Comparison of ENCODE assay signal across 8 cellular contexts in the genomic region with DNA sequence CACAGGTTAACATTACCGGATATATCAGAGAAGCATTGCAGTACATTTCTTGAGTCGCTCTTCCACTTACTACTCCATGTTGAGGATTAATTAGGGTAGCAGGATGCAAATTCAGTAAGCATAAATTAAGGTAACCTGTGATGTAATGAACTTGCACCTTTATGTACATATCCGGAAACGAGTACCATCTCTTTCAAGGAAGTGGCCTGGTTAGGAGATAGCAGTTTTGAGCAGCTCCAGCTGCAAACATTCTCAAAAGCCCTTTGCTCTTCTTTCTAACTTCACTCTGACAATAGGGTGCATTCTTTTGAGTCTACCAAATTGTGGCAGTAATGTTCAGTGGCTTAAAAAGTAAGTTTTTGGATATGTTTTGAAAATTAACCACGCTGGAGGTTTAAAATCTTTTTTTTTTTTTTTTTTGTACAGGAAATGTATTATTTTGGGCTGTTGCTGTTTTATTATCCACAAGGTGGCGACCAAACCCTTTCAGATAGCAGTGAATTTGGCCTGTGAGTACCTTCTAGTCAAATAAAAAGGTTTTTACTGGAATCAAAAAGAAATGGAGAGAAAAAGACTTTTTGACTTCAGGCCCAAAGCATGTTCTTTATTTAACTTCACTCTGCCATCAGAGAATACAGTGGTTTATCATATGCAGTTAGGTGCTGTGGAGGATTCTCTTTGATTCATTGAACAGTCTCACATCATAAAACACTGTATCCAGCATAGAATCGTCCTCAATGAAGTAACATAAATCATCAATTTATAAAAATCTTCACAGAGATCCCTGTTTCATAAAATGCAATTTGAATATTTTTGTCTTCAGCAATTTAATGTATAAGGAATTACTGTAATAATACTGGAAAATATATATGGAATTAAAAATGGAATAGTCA. TPM values are rescaled to one million over a fixed set of nuclear protein-coding genes. Genes with fewer than 3 reads are reported as not detected.
A peak's percentile ranks its signal among the peaks of the same experiment; 100 is the strongest.
DNase-seq lines count a peak whose midpoint lies in the region; ATAC-seq, FAIRE-seq and TF ChIP-seq lines count a peak whose summit lies in the region.

No MANE protein-coding gene starts in this region.

- TF ChIP-seq EP300 in tibial nerve (IDR thresholded peaks at IDR 0.05), result no peak

- H3K36me3 ChIP-seq in cardiac muscle cell (peaks cover 6% of the 10 kb centered on the region), kidney (ENCODE audit: control insufficient read depth in 1 of 2, insufficient read depth in 2 of 2, low read length in 2 of 2) (peaks cover 4 to 12% of the 10 kb centered on the region in 2 donors), tibial nerve (peaks cover 0 to 11% (median 9%) of the 10 kb centered on the region in 3 donors)

- H3K4me3 ChIP-seq in cardiac muscle cell (no peak overlapping the region), astrocyte of the cerebellum (ENCODE audit: low read depth, low read length) (no peak overlapping the region), kidney (ENCODE audit: low read length in 2 of 2) (no peak overlapping the region), tibial nerve (no peak overlapping the region)

- H3K27ac ChIP-seq in cardiac muscle cell (no peak overlapping the region), kidney (ENCODE audit: low read depth in 2 of 2, low read length in 2 of 2) (no peak overlapping the region), tibial nerve (peak overlapping the region; percentile 11 to 68 (median 48))

- H3K9ac ChIP-seq in kidney (ENCODE audit: low read length in 2 of 2), result no peak overlapping the region

- H3K9me3 ChIP-seq in cardiac muscle cell (ENCODE audit: low read depth) (no peaks in the 10 kb centered on the region), kidney (ENCODE audit: control insufficient read depth in 1 of 2, low read length in 2 of 2) (no peaks in the 10 kb centered on the region), tibial nerve (no peaks in the 10 kb centered on the region)

- no peak for ATAC-seq in Right ventricle myocardium inferior
- ATAC-seq in HG02938 (IDR thresholded peaks at IDR 0.05; ENCODE audit: unreplicated experiment), result peak; percentile 82
- ATAC-seq in GM21381 (IDR thresholded peaks at IDR 0.05; ENCODE audit: unreplicated experiment), result no peak

- FAIRE-seq in kidney (lab: Jason Lieb, UNC), result peak; percentile 37

- H3K27me3 ChIP-seq in cardiac muscle cell, result no peaks in the 10 kb centered on the region
- no peaks in the 10 kb centered on the region for H3K27me3 ChIP-seq in tibial nerve

- H3K4me1 ChIP-seq in cardiac muscle cell (ENCODE audit: low read depth) (peaks cover 15% of the 10 kb centered on the region), kidney (ENCODE audit: control insufficient read depth in 1 of 2, insufficient read depth in 1 of 2, low read depth in 1 of 2, low read length in 2 of 2) (peaks cover 0 to 3% of the 10 kb centered on the region in 2 donors), tibial nerve (peaks cover 0 to 56% (median 29%) of the 10 kb centered on the region in 4 donors)

- in situ Hi-C loops in astrocyte of the cerebellum (cut with HindIII; ENCODE audit: low sequenced_read_pairs), result no loop called here

- intact Hi-C loops in Right ventricle myocardium inferior (cut with DNase I) (loop anchor here (5.0 to 10.0 kb wide), 2 partner anchors 108 to 256 kb away; no protein-coding TSS in a partner anchor), kidney (cut with DNase I) (no loop called here)

- peak; percentile 67 for TF ChIP-seq CTCF in cardiac muscle cell (IDR thresholded peaks at IDR 0.05; ENCODE audit: low read depth, low read length)
- TF ChIP-seq CTCF in astrocyte of the cerebellum (IDR thresholded peaks at IDR 0.05; ENCODE audit: low read depth, low read length, missing control alignments), result peak; percentile 63
- TF ChIP-seq CTCF in kidney (IDR thresholded peaks at IDR 0.05; ENCODE audit: borderline replicate concordance, extremely low read depth, insufficient read depth), result peak; percentile 57
- peak; percentile 41 to 68 (median 65) for TF ChIP-seq CTCF in tibial nerve (IDR thresholded peaks at IDR 0.05)

- peak; percentile 60 to 73 for DNase-seq in cardiac muscle cell (ENCODE audit: low read depth in 1 of 2, low spot score in 1 of 2)
- DNase-seq in Right ventricle myocardium inferior (ENCODE audit: missing footprints), result no peak
- DNase-seq in NCI-H774 (lab: John Stamatoyannopoulos, UW), result peak; percentile 52
- peak; percentile 60 for DNase-seq in astrocyte of the cerebellum (ENCODE audit: low read depth)
- DNase-seq in kidney, result no peak
- DNase-seq in tibial nerve (ENCODE audit: low spot score in 2 of 2), result peak in 1 of 2 donors; percentile 51

- TF ChIP-seq POLR2A in tibial nerve (IDR thresholded peaks at IDR 0.05), result no peak

- 31 to 32% methylated on average over 7 of the region's 7 CpGs for WGBS in tibial nerve, 2 donors

RNA-seq across cellular contexts. Expression of a gene that starts 8.9 kb away (rescaled TPM):
- 11.3 and 12.3 TPM in 2 replicates for total RNA-seq in cardiac muscle cell
- 22.0 and 25.2 TPM in 2 replicates for polyA plus RNA-seq in cardiac muscle cell
- 40.5 TPM for total RNA-seq in Right ventricle myocardium inferior
- 15.5 TPM for total RNA-seq in kidney
- 3.2 TPM for polyA plus RNA-seq in kidney (ENCODE audit: insufficient read depth, low read depth, low replicate concordance)
- total RNA-seq in tibial nerve, result 10 to 100 TPM in 3 of 4 donors, 1 to 10 TPM in 1; 9.0 to 34.3 (median 12.3) TPM

RNA-seq across cellular contexts. Expression of a gene that starts 9.0 kb away (rescaled TPM):
- 10.4 and 10.6 TPM in 2 replicates for total RNA-seq in cardiac muscle cell
- polyA plus RNA-seq in cardiac muscle cell, result 4.3 and 6.7 TPM in 2 replicates
- 13.2 TPM for total RNA-seq in Right ventricle myocardium inferior
- 7.6 TPM for total RNA-seq in kidney
- 4.2 TPM for polyA plus RNA-seq in kidney (ENCODE audit: insufficient read depth, low read depth, low replicate concordance)
- 1 to 10 TPM; 7.2 to 8.7 (median 8.0) TPM for total RNA-seq in tibial nerve

RNA-seq across cellular contexts. Expression of a gene that starts 9.1 kb away (rescaled TPM):
- total RNA-seq in cardiac muscle cell (0.18 and 1.6 TPM in 2 replicates), Right ventricle myocardium inferior (2.3 TPM), kidney (2.4 TPM), tibial nerve (1 to 10 TPM; 1.3 to 4.8 (median 2.6) TPM)
- polyA plus RNA-seq in cardiac muscle cell (0.38 and 0.96 TPM in 2 replicates), kidney (ENCODE audit: insufficient read depth, low read depth, low replicate concordance) (0.47 TPM)

RNA-seq across cellular contexts. Expression of a gene that starts 15.6 kb away (rescaled TPM):
- total RNA-seq in cardiac muscle cell (0.14 TPM in 1 of 2 replicates, not detected in the other), Right ventricle myocardium inferior (1.4 TPM), kidney (3.0 TPM), tibial nerve (1 to 10 TPM; 3.1 to 4.2 (median 3.6) TPM)
- polyA plus RNA-seq in cardiac muscle cell (0.07 and 0.60 TPM in 2 replicates), kidney (ENCODE audit: insufficient read depth, low read depth, low replicate concordance) (2.1 TPM)

Comparison
In these comparisons a context has a peak if more than half of its experiments do, and no peak if none do; other contexts are left out.
1. DNase-seq: peak in cardiac muscle cell (2 of 2), NCI-H774 (single experiment) and astrocyte of the cerebellum (single experiment); none in Right ventricle myocardium inferior (single experiment) and kidney (single experiment).
2. H3K27ac ChIP-seq: peak in tibial nerve (4 of 4); none in cardiac muscle cell (single experiment) and kidney (0 of 2).
3. Peak in every context shown above with its lines, with median percentiles within 50 percentile points of each other: CTCF ChIP-seq.